In genomic region chr7:44307905-44308740, GRCh38 we compare ENCODE assay signal across 1 cellular context.
TF ChIP-seq lines count a peak whose summit lies in the region.

No MANE protein-coding gene starts in this region.

TF ChIP-seq in HCT116, 20 proteins besides CTCF, POLR2A, EP300 and RAD21:
- no peak for TF ChIP-seq ZNF274 (IDR thresholded peaks at IDR 0.05; ENCODE audit: low read depth, low read length)
TF ChIP-seq in HCT116: peak in this region for 0.
